Comparison of ENCODE assay signal across 15 cellular contexts in genomic region chr22:40244586-40244985, GRCh38.
DNase-seq lines count a peak whose midpoint lies in the region; ATAC-seq and TF ChIP-seq lines count a peak whose summit lies in the region.
"Had no signal": no experiment of that assay in that cellular context is flagged by ENCODE, and none has a peak within 500 bp of the region (broad histone marks: within the 10 kb centered on the region; RNA-seq: fewer than 3 reads in every experiment).

No MANE protein-coding gene starts in this region.

- peaks cover 64% of the 10 kb centered on the region for H4K20me1 ChIP-seq in GM23338 (replicated peaks; ENCODE audit: insufficient read depth)

- CTCF ChIA-PET in CD4-positive, alpha-beta memory T cell (lab: Charles Lee; ENCODE audit: partially characterized antibody), result interaction anchor here (1.3 to 2.0 kb wide), 2 partner anchors 19 to 67 kb away, joined by 3 to 5 read pairs; partner anchors contain the start of gene TNRC6B
- CTCF ChIA-PET in WTC11 (lab: Charles Lee), result no interaction called here

- H3K9me2 ChIP-seq in GM23338 (ENCODE audit: insufficient read depth), result no peaks in the 10 kb centered on the region

- no peak for TF ChIP-seq CTCF in WTC11 (IDR thresholded peaks at IDR 0.05)
- no peak for TF ChIP-seq CTCF in GM23338 (conservative IDR thresholded peaks at IDR 0.05; ENCODE audit: low read depth in 2 of 2)

- H3K4me2 ChIP-seq in GM23338, result no peak overlapping the region

- H3K27ac Mint-ChIP-seq in activated T-cell treated with anti-CD3 and anti-CD28 coated beads, Interleukin-2, amount 50 U/mL, for 24 hours, result peak overlapping the region; percentile 31
- H3K27ac Mint-ChIP-seq in CD4-positive, alpha-beta memory T cell, result peak overlapping the region in 6 of 7 donors; percentile 26 to 89 (median 69)
- H3K27ac Mint-ChIP-seq in WTC11 (peak overlapping the region; percentile 78), GM23338 (no peak overlapping the region)
- peak overlapping the region in 8 of 10 donors; percentile 13 to 85 (median 67) for H3K27ac Mint-ChIP-seq in naive thymus-derived CD8-positive, alpha-beta T cell

- H3K27me3 ChIP-seq in CD4-positive, alpha-beta memory T cell (ENCODE audit: insufficient read depth, low read length), result no peaks in the 10 kb centered on the region
- H3K27me3 ChIP-seq in GM23338 (ENCODE audit: insufficient read depth), result no peaks in the 10 kb centered on the region

- H3K4me1 Mint-ChIP-seq in activated T-cell treated with anti-CD3 and anti-CD28 coated beads, Interleukin-2, amount 50 U/mL, for 24 hours (ENCODE audit: low read depth), result peaks cover 83% of the 10 kb centered on the region
- peaks cover 63 to 95% (median 77%) of the 10 kb centered on the region in 4 donors for H3K4me1 Mint-ChIP-seq in CD4-positive, alpha-beta memory T cell
- H3K4me1 Mint-ChIP-seq in WTC11 (peaks cover 49% of the 10 kb centered on the region), GM23338 (peaks cover 51% of the 10 kb centered on the region)
- H3K4me1 Mint-ChIP-seq in naive thymus-derived CD8-positive, alpha-beta T cell, result peaks cover 44 to 85% (median 79%) of the 10 kb centered on the region in 4 donors

- H3K4me1 ChIP-seq in CD4-positive, alpha-beta memory T cell (ENCODE audit: insufficient read depth, low read length), result peaks cover 95% of the 10 kb centered on the region
- peaks cover 47% of the 10 kb centered on the region for H3K4me1 ChIP-seq in GM23338 (ENCODE audit: insufficient read depth)

- H3K4me3 Mint-ChIP-seq in activated T-cell treated with anti-CD3 and anti-CD28 coated beads, Interleukin-2, amount 50 U/mL, for 24 hours, result no peak overlapping the region
- H3K4me3 Mint-ChIP-seq in CD4-positive, alpha-beta memory T cell, result peak overlapping the region in 5 of 8 donors; percentile 22 to 63 (median 58)
- H3K4me3 Mint-ChIP-seq in WTC11 (no peak overlapping the region), GM23338 (no peak overlapping the region)
- peak overlapping the region in 6 of 10 donors; percentile 0 to 64 (median 40) for H3K4me3 Mint-ChIP-seq in naive thymus-derived CD8-positive, alpha-beta T cell

- no peak overlapping the region for H2AFZ ChIP-seq in GM23338

- no peaks in the 10 kb centered on the region for H3K9me3 ChIP-seq in CD4-positive, alpha-beta memory T cell (ENCODE audit: control insufficient read depth in 1 of 2, low read length in 2 of 2)

- POLR2A ChIA-PET in CD4-positive, alpha-beta memory T cell (lab: Charles Lee; ENCODE audit: partially characterized antibody), result interaction anchor here (1.3 to 1.9 kb wide), 2 partner anchors 67 to 79 kb away, joined by 4 to 5 read pairs; partner anchors contain the start of gene TNRC6B
- POLR2A ChIA-PET in WTC11 (lab: Charles Lee), result no interaction called here
- POLR2A ChIA-PET in naive thymus-derived CD8-positive, alpha-beta T cell (lab: Charles Lee), result no interaction called here

- H3K36me3 ChIP-seq in CD4-positive, alpha-beta memory T cell (ENCODE audit: insufficient read depth, low read length), result peaks cover 6% of the 10 kb centered on the region
- no peaks in the 10 kb centered on the region for H3K36me3 ChIP-seq in GM23338 (ENCODE audit: insufficient read depth)

- H3K36me3 Mint-ChIP-seq in activated T-cell treated with anti-CD3 and anti-CD28 coated beads, Interleukin-2, amount 50 U/mL, for 24 hours (ENCODE audit: low read depth), result peaks cover 39% of the 10 kb centered on the region
- peaks cover 19 to 22% of the 10 kb centered on the region in 2 donors for H3K36me3 Mint-ChIP-seq in CD4-positive, alpha-beta memory T cell
- peaks cover 6% of the 10 kb centered on the region for H3K36me3 Mint-ChIP-seq in WTC11
- H3K36me3 Mint-ChIP-seq in naive thymus-derived CD8-positive, alpha-beta T cell, result peaks cover 0 to 25% (median 3%) of the 10 kb centered on the region in 3 donors
- peaks cover 21% of the 10 kb centered on the region; the same call in 2 of the 3 replicates for H3K36me3 Mint-ChIP-seq in GM23338 (ENCODE audit: low read depth)

- H3K27ac ChIP-seq in CD4-positive, alpha-beta memory T cell (ENCODE audit: low read depth, low read length), result no peak overlapping the region
- no peak overlapping the region for H3K27ac ChIP-seq in GM23338 (ENCODE audit: low read depth)

- DNase-seq in activated T-cell treated with anti-CD3 and anti-CD28 coated beads, Interleukin-2, amount 50 U/mL, for 24 hours, result no peak
- no peak for DNase-seq in activated T-cell treated with anti-CD3 and anti-CD28 coated beads, Interleukin-2, amount 50 U/mL, for 1 hour
- no peak for DNase-seq in CD4-positive, alpha-beta memory T cell
- DNase-seq in WTC11 (ENCODE audit: low spot score) (no peak), amygdala (lab: John Stamatoyannopoulos, UW) (no peak), GM23338 (ENCODE audit: low spot score) (no peak)
- no peak for DNase-seq in naive thymus-derived CD8-positive, alpha-beta T cell
- DNase-seq: COR-L47, DMS153, H7, Karpas-422, NCI-H1930, NCI-H510A, SHP77 had no signal

- H3K79me2 ChIP-seq in GM23338 (replicated peaks; ENCODE audit: insufficient read depth), result peaks cover 100% of the 10 kb centered on the region

- H3K27me3 Mint-ChIP-seq in activated T-cell treated with anti-CD3 and anti-CD28 coated beads, Interleukin-2, amount 50 U/mL, for 24 hours, result no peaks in the 10 kb centered on the region
- no peaks in the 10 kb centered on the region for H3K27me3 Mint-ChIP-seq in CD4-positive, alpha-beta memory T cell
- H3K27me3 Mint-ChIP-seq in WTC11 (ENCODE audit: low read depth) (no peaks in the 10 kb centered on the region), GM23338 (ENCODE audit: insufficient read depth, low read depth, poor library complexity) (peaks cover 2% of the 10 kb centered on the region)
- H3K27me3 Mint-ChIP-seq in naive thymus-derived CD8-positive, alpha-beta T cell, result no peaks in the 10 kb centered on the region

- H3F3A ChIP-seq in GM23338 (replicated peaks; ENCODE audit: low read depth), result 0 out of 2 replicates have a peak, but pooled peaks cover 5% of the 10 kb centered on the region

- intact Hi-C loops in CD4-positive, alpha-beta memory T cell (cut with micrococcal nuclease), result loop anchor here (5.0 kb wide), 2 partner anchors 67 to 187 kb away; partner anchors contain the start of gene TNRC6B

- H3K4me3 ChIP-seq in CD4-positive, alpha-beta memory T cell (ENCODE audit: low read length in 2 of 2), result no peak overlapping the region
- no peak overlapping the region for H3K4me3 ChIP-seq in GM23338

- ATAC-seq in WTC11, result no peak
- no peak for ATAC-seq in naive thymus-derived CD8-positive, alpha-beta T cell
- no peak for ATAC-seq in GM18511 (IDR thresholded peaks at IDR 0.05; ENCODE audit: unreplicated experiment)
- no peak for ATAC-seq in GM23338

- H3K9me3 Mint-ChIP-seq in activated T-cell treated with anti-CD3 and anti-CD28 coated beads, Interleukin-2, amount 50 U/mL, for 24 hours, result no peaks in the 10 kb centered on the region
- no peaks in the 10 kb centered on the region for H3K9me3 Mint-ChIP-seq in CD4-positive, alpha-beta memory T cell
- H3K9me3 Mint-ChIP-seq in WTC11 (no peaks in the 10 kb centered on the region), GM23338 (no peaks in the 10 kb centered on the region)
- H3K9me3 Mint-ChIP-seq in naive thymus-derived CD8-positive, alpha-beta T cell, result no peaks in the 10 kb centered on the region

TF ChIP-seq in WTC11, 78 proteins besides CTCF, POLR2A, EP300 and RAD21 (continues in another document):
- TF ChIP-seq PRRX2 (CRISPR knock-in tag; IDR thresholded peaks at IDR 0.05) (no peak), USF1 (CRISPR knock-in tag; IDR thresholded peaks at IDR 0.05) (no peak)
- TF ChIP-seq, protein P1, sequence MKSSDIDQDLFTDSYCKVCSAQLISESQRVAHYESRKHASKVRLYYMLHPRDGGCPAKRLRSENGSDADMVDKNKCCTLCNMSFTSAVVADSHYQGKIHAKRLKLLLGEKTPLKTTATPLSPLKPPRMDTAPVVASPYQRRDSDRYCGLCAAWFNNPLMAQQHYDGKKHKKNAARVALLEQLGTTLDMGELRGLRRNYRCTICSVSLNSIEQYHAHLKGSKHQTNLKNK (CRISPR knock-in tag; IDR thresholded peaks at IDR 0.05), result no peak

TF ChIP-seq in GM23338, 12 proteins besides CTCF, POLR2A, EP300 and RAD21:
- no peak for TF ChIP-seq EZH2phosphoT487 (IDR thresholded peaks at IDR 0.05; ENCODE audit: unreplicated experiment)
- TF ChIP-seq ETS1 (IDR thresholded peaks at IDR 0.05), result no peak
TF ChIP-seq in GM23338: peak in this region for 0.

Comparison
In these comparisons a context has a peak if more than half of its experiments do, and no peak if none do; other contexts are left out.
1. H3K4me3 Mint-ChIP-seq: peak in CD4-positive, alpha-beta memory T cell (5 of 8) and naive thymus-derived CD8-positive, alpha-beta T cell (6 of 10); none in activated T-cell treated with anti-CD3 and anti-CD28 coated beads, Interleukin-2, amount 50 U/mL, for 24 hours (single experiment), WTC11 (single experiment) and GM23338 (single experiment).